Comparison of ENCODE assay signal across 11 cellular contexts in the genomic region with DNA sequence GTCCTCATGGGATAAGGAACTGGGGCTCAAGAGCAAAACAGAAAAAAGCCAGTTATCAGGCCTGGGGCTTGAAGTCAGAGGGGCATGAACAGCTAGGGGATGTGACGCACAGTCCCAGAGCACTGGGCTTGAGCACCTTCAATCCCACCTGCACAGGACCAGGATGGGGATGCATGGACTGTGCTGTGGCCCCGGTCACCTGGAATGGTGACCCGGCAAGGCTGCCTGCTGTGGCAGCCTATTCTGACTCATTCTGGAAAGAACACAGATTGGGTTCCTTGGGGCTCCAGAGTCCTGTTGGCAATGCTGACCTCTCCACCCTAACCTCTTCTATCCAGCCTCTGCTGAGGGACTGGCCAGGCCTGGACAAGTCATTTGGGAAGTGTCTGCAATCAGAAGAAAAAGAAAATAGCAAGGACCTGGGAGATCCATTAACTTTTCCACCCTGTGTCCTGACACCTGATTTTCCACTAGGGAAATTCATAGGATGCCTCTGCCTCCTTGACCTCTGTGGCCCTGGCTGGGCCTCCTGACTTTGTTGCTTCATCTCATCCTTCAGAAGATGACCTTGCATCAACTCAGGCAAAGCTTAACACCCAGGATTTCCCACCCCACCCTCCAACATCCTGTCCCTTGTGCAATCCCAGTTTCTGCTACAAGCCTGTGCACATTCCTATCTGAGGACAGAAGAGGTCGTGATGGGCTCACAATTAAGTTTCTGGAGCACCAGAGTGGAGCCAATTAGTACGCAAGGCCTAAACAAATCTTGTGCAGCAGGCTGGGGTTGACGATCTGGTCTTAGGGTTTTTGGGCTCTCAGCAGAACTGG. TPM values are rescaled to one million over a fixed set of nuclear protein-coding genes. Genes with fewer than 3 reads are reported as not detected.
DNase-seq lines count a peak whose midpoint lies in the region; ATAC-seq, FAIRE-seq and TF ChIP-seq lines count a peak whose summit lies in the region.
"Had no signal": no experiment of that assay in that cellular context is flagged by ENCODE, and none has a peak within 500 bp of the region (broad histone marks: within the 10 kb centered on the region; RNA-seq: fewer than 3 reads in every experiment).

No MANE protein-coding gene starts in this region.

- no peaks in the 10 kb centered on the region for H3K9me3 Mint-ChIP-seq in activated T-helper 2 cell treated with anti-CD3 and anti-CD28 coated beads, Interferon-gamma antibody, Interleukin-2, Interleukin-4, amounts not matched to agents 10 μg/mL and 5 μg/mL and 100 μg/mL, durations not matched to agents 14 hours and 24 hours and 36 hours
- H3K9me3 Mint-ChIP-seq in activated CD8-positive, alpha-beta memory T cell treated with anti-CD3 and anti-CD28 coated beads, Interleukin-2, amount 10 ng/mL, durations not matched to agents 7 days and 5 days (ENCODE audit: low read depth): no peaks in the 10 kb centered on the region
- H3K9me3 Mint-ChIP-seq in activated T-helper 17 cell treated with anti-CD3 and anti-CD28 coated beads, Interleukin-2, amount 50 U/mL, for 72 hours: no peaks in the 10 kb centered on the region
- H3K9me3 Mint-ChIP-seq: activated naive CD8-positive, alpha-beta T cell treated with anti-CD3 and anti-CD28 coated beads, Interleukin-2, amount 10 ng/mL, durations not matched to agents 7 days and 5 days; stimulated activated memory B cell treated with anti-CD40 and anti-IgM and Interleukin-4, amounts not matched to agents 10 μg/mL and 1 μg/mL and 100 μg/mL, for 72 hours had no signal

- DNase-seq in GM04504 (ENCODE audit: low read depth): peak; percentile 85
- no peak for DNase-seq in SK-N-SH
- DNase-seq in Right ventricle myocardium superior: peak; percentile 71
- peak; percentile 10 for DNase-seq in small intestine
- no peak for DNase-seq in GDM1 (lab: John Stamatoyannopoulos, UW)
- DNase-seq in activated T-helper 2 cell treated with anti-CD3 and anti-CD28 coated beads, Interferon-gamma antibody, Interleukin-2, Interleukin-4, amounts not matched to agents 10 μg/mL and 5 μg/mL and 100 μg/mL, durations not matched to agents 14 hours and 24 hours and 36 hours (ENCODE audit: low spot score): no peak
- DNase-seq in activated CD8-positive, alpha-beta memory T cell treated with anti-CD3 and anti-CD28 coated beads, Interleukin-2, amount 10 ng/mL, durations not matched to agents 7 days and 5 days: no peak
- DNase-seq: activated naive CD8-positive, alpha-beta T cell treated with anti-CD3 and anti-CD28 coated beads, Interleukin-2, amount 10 ng/mL, durations not matched to agents 7 days and 5 days had no signal

- WGBS in SK-N-SH (ENCODE audit: low lambda C conversion rate): 62% methylated on average over 5 of the region's 6 CpGs
- 69 to 84% (median 72%) methylated on average over 6 of the region's 6 CpGs for WGBS in small intestine, 3 donors

- H3K4me3 Mint-ChIP-seq in activated T-helper 2 cell treated with anti-CD3 and anti-CD28 coated beads, Interferon-gamma antibody, Interleukin-2, Interleukin-4, amounts not matched to agents 10 μg/mL and 5 μg/mL and 100 μg/mL, durations not matched to agents 14 hours and 24 hours and 36 hours (ENCODE audit: low read depth): no peak overlapping the region
- H3K4me3 Mint-ChIP-seq in activated CD8-positive, alpha-beta memory T cell treated with anti-CD3 and anti-CD28 coated beads, Interleukin-2, amount 10 ng/mL, durations not matched to agents 7 days and 5 days: no peak overlapping the region
- no peak overlapping the region for H3K4me3 Mint-ChIP-seq in activated T-helper 17 cell treated with anti-CD3 and anti-CD28 coated beads, Interleukin-2, amount 50 U/mL, for 72 hours
- H3K4me3 Mint-ChIP-seq: activated naive CD8-positive, alpha-beta T cell treated with anti-CD3 and anti-CD28 coated beads, Interleukin-2, amount 10 ng/mL, durations not matched to agents 7 days and 5 days; stimulated activated memory B cell treated with anti-CD40 and anti-IgM and Interleukin-4, amounts not matched to agents 10 μg/mL and 1 μg/mL and 100 μg/mL, for 72 hours had no signal

- H3K27ac Mint-ChIP-seq in activated T-helper 2 cell treated with anti-CD3 and anti-CD28 coated beads, Interferon-gamma antibody, Interleukin-2, Interleukin-4, amounts not matched to agents 10 μg/mL and 5 μg/mL and 100 μg/mL, durations not matched to agents 14 hours and 24 hours and 36 hours: no peak overlapping the region
- no peak overlapping the region for H3K27ac Mint-ChIP-seq in activated CD8-positive, alpha-beta memory T cell treated with anti-CD3 and anti-CD28 coated beads, Interleukin-2, amount 10 ng/mL, durations not matched to agents 7 days and 5 days
- no peak overlapping the region for H3K27ac Mint-ChIP-seq in activated T-helper 17 cell treated with anti-CD3 and anti-CD28 coated beads, Interleukin-2, amount 50 U/mL, for 72 hours
- H3K27ac Mint-ChIP-seq: activated naive CD8-positive, alpha-beta T cell treated with anti-CD3 and anti-CD28 coated beads, Interleukin-2, amount 10 ng/mL, durations not matched to agents 7 days and 5 days; stimulated activated memory B cell treated with anti-CD40 and anti-IgM and Interleukin-4, amounts not matched to agents 10 μg/mL and 1 μg/mL and 100 μg/mL, for 72 hours had no signal

- POLR2A ChIA-PET in SK-N-SH (lab: Yijun Ruan, JAX): no interaction called here

- H3K4me3 ChIP-seq in SK-N-SH (ENCODE audit: low read depth in 2 of 2, low read length in 1 of 2) (no peak overlapping the region), small intestine (ENCODE audit: low read depth in 1 of 2, low read length in 2 of 2) (no peak overlapping the region)

- H3K9me3 ChIP-seq in SK-N-SH: no peaks in the 10 kb centered on the region
- no peaks in the 10 kb centered on the region for H3K9me3 ChIP-seq in small intestine (ENCODE audit: control insufficient read depth, low read depth)

- H2AFZ ChIP-seq in SK-N-SH (ENCODE audit: low read depth): no peak overlapping the region

- peak; percentile 93 for ATAC-seq in Right ventricle myocardium superior (ENCODE audit: poor library complexity)
- no peak for ATAC-seq in activated CD8-positive, alpha-beta memory T cell treated with anti-CD3 and anti-CD28 coated beads, Interleukin-2, amount 10 ng/mL, durations not matched to agents 7 days and 5 days
- no peak for ATAC-seq in activated T-helper 17 cell treated with anti-CD3 and anti-CD28 coated beads, Interleukin-2, amount 50 U/mL, for 72 hours (replicated peaks)
- ATAC-seq: stimulated activated memory B cell treated with anti-CD40 and anti-IgM and Interleukin-4, amounts not matched to agents 10 μg/mL and 1 μg/mL and 100 μg/mL, for 72 hours had no signal

- FAIRE-seq in small intestine (lab: Jason Lieb, UNC): no peak
- FAIRE-seq: GM18507 had no signal

- no peaks in the 10 kb centered on the region for H3K79me2 ChIP-seq in SK-N-SH (ENCODE audit: insufficient read depth)

- H4K20me1 ChIP-seq in SK-N-SH (ENCODE audit: insufficient read depth): no peaks in the 10 kb centered on the region

- H3K4me1 Mint-ChIP-seq in activated T-helper 2 cell treated with anti-CD3 and anti-CD28 coated beads, Interferon-gamma antibody, Interleukin-2, Interleukin-4, amounts not matched to agents 10 μg/mL and 5 μg/mL and 100 μg/mL, durations not matched to agents 14 hours and 24 hours and 36 hours (ENCODE audit: low read depth): no peaks in the 10 kb centered on the region
- H3K4me1 Mint-ChIP-seq in activated CD8-positive, alpha-beta memory T cell treated with anti-CD3 and anti-CD28 coated beads, Interleukin-2, amount 10 ng/mL, durations not matched to agents 7 days and 5 days: no peaks in the 10 kb centered on the region
- H3K4me1 Mint-ChIP-seq in activated T-helper 17 cell treated with anti-CD3 and anti-CD28 coated beads, Interleukin-2, amount 50 U/mL, for 72 hours: no peaks in the 10 kb centered on the region
- H3K4me1 Mint-ChIP-seq: activated naive CD8-positive, alpha-beta T cell treated with anti-CD3 and anti-CD28 coated beads, Interleukin-2, amount 10 ng/mL, durations not matched to agents 7 days and 5 days; stimulated activated memory B cell treated with anti-CD40 and anti-IgM and Interleukin-4, amounts not matched to agents 10 μg/mL and 1 μg/mL and 100 μg/mL, for 72 hours had no signal

- H3K4me1 ChIP-seq in SK-N-SH (ENCODE audit: control insufficient read depth in 1 of 2, insufficient read depth in 2 of 2, low read depth in 1 of 2, low read length in 1 of 2) (peaks cover 0 to 17% of the 10 kb centered on the region in 2 experiments; a peak in 2 of 4 replicates), small intestine (ENCODE audit: control insufficient read depth in 2 of 2, insufficient read depth in 1 of 2, low read depth in 1 of 2, low read length in 1 of 2) (peaks cover 0 to 2% of the 10 kb centered on the region in 2 donors)

- no peak overlapping the region for H3K27ac ChIP-seq in SK-N-SH (ENCODE audit: low read depth in 2 of 2, low read length in 1 of 2)
- H3K27ac ChIP-seq in small intestine (ENCODE audit: low read depth in 1 of 2, low read length in 1 of 2): peak overlapping the region in 1 of 2 donors; percentile 47

- peaks cover 23% of the 10 kb centered on the region for H3K27me3 Mint-ChIP-seq in activated T-helper 2 cell treated with anti-CD3 and anti-CD28 coated beads, Interferon-gamma antibody, Interleukin-2, Interleukin-4, amounts not matched to agents 10 μg/mL and 5 μg/mL and 100 μg/mL, durations not matched to agents 14 hours and 24 hours and 36 hours (ENCODE audit: low read depth)
- H3K27me3 Mint-ChIP-seq in activated CD8-positive, alpha-beta memory T cell treated with anti-CD3 and anti-CD28 coated beads, Interleukin-2, amount 10 ng/mL, durations not matched to agents 7 days and 5 days: peaks cover 28% of the 10 kb centered on the region
- peaks cover 14% of the 10 kb centered on the region for H3K27me3 Mint-ChIP-seq in activated T-helper 17 cell treated with anti-CD3 and anti-CD28 coated beads, Interleukin-2, amount 50 U/mL, for 72 hours
- H3K27me3 Mint-ChIP-seq: stimulated activated memory B cell treated with anti-CD40 and anti-IgM and Interleukin-4, amounts not matched to agents 10 μg/mL and 1 μg/mL and 100 μg/mL, for 72 hours had no signal

- TF ChIP-seq EP300 in SK-N-SH (IDR thresholded peaks at IDR 0.05; ENCODE audit: borderline replicate concordance in 1 of 2, low read depth in 1 of 2, low read length in 1 of 2): no peak

- no peak overlapping the region for H3K9ac ChIP-seq in SK-N-SH

- H3K36me3 ChIP-seq in SK-N-SH (replicated peaks in 1 of 2; ENCODE audit: control insufficient read depth in 1 of 2, insufficient read depth in 2 of 2, low read length in 1 of 2): no peaks in the 10 kb centered on the region
- no peaks in the 10 kb centered on the region for H3K36me3 ChIP-seq in small intestine (ENCODE audit: control insufficient read depth in 2 of 2, insufficient read depth in 2 of 2, low read length in 2 of 2)

- CTCF ChIA-PET in SK-N-SH (lab: Yijun Ruan, JAX): interaction anchor here (1.1 to 11.8 kb wide), 5 partner anchors 29 to 332 kb away, joined by 3 to 157 read pairs (median 6); no protein-coding TSS in a partner anchor
- CTCF ChIA-PET in activated CD8-positive, alpha-beta memory T cell treated with anti-CD3 and anti-CD28 coated beads, Interleukin-2, amount 10 ng/mL, durations not matched to agents 7 days and 5 days (lab: Charles Lee): no interaction called here

- peak; percentile 19; the same call in 1 of the 2 replicates for TF ChIP-seq CTCF in SK-N-SH (IDR thresholded peaks at IDR 0.05)

- no peaks in the 10 kb centered on the region for H3K9me2 ChIP-seq in SK-N-SH

- no peaks in the 10 kb centered on the region for H3F3A ChIP-seq in SK-N-SH (replicated peaks; ENCODE audit: insufficient read depth)

- no peaks in the 10 kb centered on the region for H3K36me3 Mint-ChIP-seq in activated T-helper 2 cell treated with anti-CD3 and anti-CD28 coated beads, Interferon-gamma antibody, Interleukin-2, Interleukin-4, amounts not matched to agents 10 μg/mL and 5 μg/mL and 100 μg/mL, durations not matched to agents 14 hours and 24 hours and 36 hours (ENCODE audit: low read depth)
- H3K36me3 Mint-ChIP-seq in activated CD8-positive, alpha-beta memory T cell treated with anti-CD3 and anti-CD28 coated beads, Interleukin-2, amount 10 ng/mL, durations not matched to agents 7 days and 5 days: no peaks in the 10 kb centered on the region
- H3K36me3 Mint-ChIP-seq in activated T-helper 17 cell treated with anti-CD3 and anti-CD28 coated beads, Interleukin-2, amount 50 U/mL, for 72 hours (ENCODE audit: low read depth): no peaks in the 10 kb centered on the region
- H3K36me3 Mint-ChIP-seq: activated naive CD8-positive, alpha-beta T cell treated with anti-CD3 and anti-CD28 coated beads, Interleukin-2, amount 10 ng/mL, durations not matched to agents 7 days and 5 days; stimulated activated memory B cell treated with anti-CD40 and anti-IgM and Interleukin-4, amounts not matched to agents 10 μg/mL and 1 μg/mL and 100 μg/mL, for 72 hours had no signal

- intact Hi-C loops in Right ventricle myocardium superior (cut with DNase I): no loop called here
- intact Hi-C loops in activated T-helper 2 cell treated with anti-CD3 and anti-CD28 coated beads, Interferon-gamma antibody, Interleukin-2, Interleukin-4, amounts not matched to agents 10 μg/mL and 5 μg/mL and 100 μg/mL, durations not matched to agents 14 hours and 24 hours and 36 hours (cut with micrococcal nuclease): no loop called here

- no peak overlapping the region for H3K4me2 ChIP-seq in SK-N-SH

- TF ChIP-seq RAD21 in SK-N-SH (IDR thresholded peaks at IDR 0.05; ENCODE audit: low read length): no peak

- H3K27me3 ChIP-seq in SK-N-SH (ENCODE audit: insufficient read depth) (peaks cover 12% of the 10 kb centered on the region), small intestine (ENCODE audit: control insufficient read depth in 2 of 2, insufficient read depth in 2 of 2, low read length in 2 of 2) (no peaks in the 10 kb centered on the region)

RNA-seq across cellular contexts. Expression of a gene that starts 17.9 kb away (rescaled TPM):
- polyA plus RNA-seq in SK-N-SH (2012; rRNA removed) (not detected in 2 replicates), small intestine (10 to 100 TPM in 1 of 3 donors, 1 to 10 TPM in 1, under 1 TPM in 1; 0.89 to 11.2 (median 5.4) TPM)
- polyA plus RNA-seq in SK-N-SH (2012; cell fraction: cytosol; rRNA removed): not detected in 2 replicates
- polyA plus RNA-seq in SK-N-SH (2012; cell fraction: nucleus; rRNA removed): 0.02 TPM in 1 of 2 replicates, not detected in the other
- 5.9 TPM for total RNA-seq in Right ventricle myocardium superior
- total RNA-seq in activated T-helper 2 cell treated with anti-CD3 and anti-CD28 coated beads, Interferon-gamma antibody, Interleukin-2, Interleukin-4, amounts not matched to agents 10 μg/mL and 5 μg/mL and 100 μg/mL, durations not matched to agents 14 hours and 24 hours and 36 hours: 4.0 and 5.4 TPM in 2 replicates
- total RNA-seq in activated CD8-positive, alpha-beta memory T cell treated with anti-CD3 and anti-CD28 coated beads, Interleukin-2, amount 10 ng/mL, durations not matched to agents 7 days and 5 days: under 1 TPM in 1 of 2 experiments, not detected in 1; 0.19 TPM
- total RNA-seq in activated T-helper 17 cell treated with anti-CD3 and anti-CD28 coated beads, Interleukin-2, amount 50 U/mL, for 72 hours: under 1 TPM in 1 of 2 donors, not detected in 1; 0.26 TPM
- total RNA-seq: activated naive CD8-positive, alpha-beta T cell treated with anti-CD3 and anti-CD28 coated beads, Interleukin-2, amount 10 ng/mL, durations not matched to agents 7 days and 5 days had no signal

Comparison
In these comparisons a context has a peak if more than half of its experiments do, and no peak if none do; other contexts are left out.
1. DNase-seq: peak in GM04504 (single experiment), Right ventricle myocardium superior (single experiment) and small intestine (single experiment); none in SK-N-SH (single experiment), GDM1 (single experiment), activated T-helper 2 cell treated with anti-CD3 and anti-CD28 coated beads, Interferon-gamma antibody, Interleukin-2, Interleukin-4, amounts not matched to agents 10 μg/mL and 5 μg/mL and 100 μg/mL, durations not matched to agents 14 hours and 24 hours and 36 hours (single experiment) and activated CD8-positive, alpha-beta memory T cell treated with anti-CD3 and anti-CD28 coated beads, Interleukin-2, amount 10 ng/mL, durations not matched to agents 7 days and 5 days (single experiment).